1 cellular context compared by ENCODE assay signal in the genomic region with DNA sequence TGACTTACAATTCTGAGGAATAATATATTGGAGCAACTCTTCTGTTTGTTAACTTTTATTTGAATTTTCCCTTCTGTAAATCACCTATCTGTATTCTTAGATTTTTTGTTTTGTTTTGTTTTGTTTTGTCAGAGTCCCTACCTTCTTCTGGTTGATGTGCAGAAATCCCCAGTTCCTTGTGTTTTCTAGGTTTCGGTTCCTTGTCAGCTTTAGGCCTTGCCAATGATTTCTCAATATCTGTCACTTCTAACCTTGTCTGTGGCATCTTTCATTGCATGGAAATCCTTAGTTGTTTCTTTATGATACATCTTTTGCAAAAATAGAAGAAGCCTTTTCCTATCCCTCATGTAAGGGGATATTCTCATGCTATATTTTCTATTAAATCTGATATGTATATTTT.
A peak's percentile ranks its signal among the peaks of the same experiment; 100 is the strongest.
TF ChIP-seq lines count a peak whose summit lies in the region.

No MANE protein-coding gene starts in this region.

TF ChIP-seq in GM12878, 131 proteins besides CTCF, POLR2A, EP300 and RAD21 (continued from another document and continues in another):
- TF ChIP-seq, protein P1, sequence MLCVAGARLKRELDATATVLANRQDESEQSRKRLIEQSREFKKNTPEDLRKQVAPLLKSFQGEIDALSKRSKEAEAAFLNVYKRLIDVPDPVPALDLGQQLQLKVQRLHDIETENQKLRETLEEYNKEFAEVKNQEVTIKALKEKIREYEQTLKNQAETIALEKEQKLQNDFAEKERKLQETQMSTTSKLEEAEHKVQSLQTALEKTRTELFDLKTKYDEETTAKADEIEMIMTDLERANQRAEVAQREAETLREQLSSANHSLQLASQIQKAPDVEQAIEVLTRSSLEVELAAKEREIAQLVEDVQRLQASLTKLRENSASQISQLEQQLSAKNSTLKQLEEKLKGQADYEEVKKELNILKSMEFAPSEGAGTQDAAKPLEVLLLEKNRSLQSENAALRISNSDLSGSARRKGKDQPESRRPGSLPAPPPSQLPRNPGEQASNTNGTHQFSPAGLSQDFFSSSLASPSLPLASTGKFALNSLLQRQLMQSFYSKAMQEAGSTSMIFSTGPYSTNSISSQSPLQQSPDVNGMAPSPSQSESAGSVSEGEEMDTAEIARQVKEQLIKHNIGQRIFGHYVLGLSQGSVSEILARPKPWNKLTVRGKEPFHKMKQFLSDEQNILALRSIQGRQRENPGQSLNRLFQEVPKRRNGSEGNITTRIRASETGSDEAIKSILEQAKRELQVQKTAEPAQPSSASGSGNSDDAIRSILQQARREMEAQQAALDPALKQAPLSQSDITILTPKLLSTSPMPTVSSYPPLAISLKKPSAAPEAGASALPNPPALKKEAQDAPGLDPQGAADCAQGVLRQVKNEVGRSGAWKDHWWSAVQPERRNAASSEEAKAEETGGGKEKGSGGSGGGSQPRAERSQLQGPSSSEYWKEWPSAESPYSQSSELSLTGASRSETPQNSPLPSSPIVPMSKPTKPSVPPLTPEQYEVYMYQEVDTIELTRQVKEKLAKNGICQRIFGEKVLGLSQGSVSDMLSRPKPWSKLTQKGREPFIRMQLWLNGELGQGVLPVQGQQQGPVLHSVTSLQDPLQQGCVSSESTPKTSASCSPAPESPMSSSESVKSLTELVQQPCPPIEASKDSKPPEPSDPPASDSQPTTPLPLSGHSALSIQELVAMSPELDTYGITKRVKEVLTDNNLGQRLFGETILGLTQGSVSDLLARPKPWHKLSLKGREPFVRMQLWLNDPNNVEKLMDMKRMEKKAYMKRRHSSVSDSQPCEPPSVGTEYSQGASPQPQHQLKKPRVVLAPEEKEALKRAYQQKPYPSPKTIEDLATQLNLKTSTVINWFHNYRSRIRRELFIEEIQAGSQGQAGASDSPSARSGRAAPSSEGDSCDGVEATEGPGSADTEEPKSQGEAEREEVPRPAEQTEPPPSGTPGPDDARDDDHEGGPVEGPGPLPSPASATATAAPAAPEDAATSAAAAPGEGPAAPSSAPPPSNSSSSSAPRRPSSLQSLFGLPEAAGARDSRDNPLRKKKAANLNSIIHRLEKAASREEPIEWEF (IDR thresholded peaks at IDR 0.05; ENCODE audit: insufficient replicate concordance, low read depth, low read length): no peak
- TF ChIP-seq, protein P2, sequence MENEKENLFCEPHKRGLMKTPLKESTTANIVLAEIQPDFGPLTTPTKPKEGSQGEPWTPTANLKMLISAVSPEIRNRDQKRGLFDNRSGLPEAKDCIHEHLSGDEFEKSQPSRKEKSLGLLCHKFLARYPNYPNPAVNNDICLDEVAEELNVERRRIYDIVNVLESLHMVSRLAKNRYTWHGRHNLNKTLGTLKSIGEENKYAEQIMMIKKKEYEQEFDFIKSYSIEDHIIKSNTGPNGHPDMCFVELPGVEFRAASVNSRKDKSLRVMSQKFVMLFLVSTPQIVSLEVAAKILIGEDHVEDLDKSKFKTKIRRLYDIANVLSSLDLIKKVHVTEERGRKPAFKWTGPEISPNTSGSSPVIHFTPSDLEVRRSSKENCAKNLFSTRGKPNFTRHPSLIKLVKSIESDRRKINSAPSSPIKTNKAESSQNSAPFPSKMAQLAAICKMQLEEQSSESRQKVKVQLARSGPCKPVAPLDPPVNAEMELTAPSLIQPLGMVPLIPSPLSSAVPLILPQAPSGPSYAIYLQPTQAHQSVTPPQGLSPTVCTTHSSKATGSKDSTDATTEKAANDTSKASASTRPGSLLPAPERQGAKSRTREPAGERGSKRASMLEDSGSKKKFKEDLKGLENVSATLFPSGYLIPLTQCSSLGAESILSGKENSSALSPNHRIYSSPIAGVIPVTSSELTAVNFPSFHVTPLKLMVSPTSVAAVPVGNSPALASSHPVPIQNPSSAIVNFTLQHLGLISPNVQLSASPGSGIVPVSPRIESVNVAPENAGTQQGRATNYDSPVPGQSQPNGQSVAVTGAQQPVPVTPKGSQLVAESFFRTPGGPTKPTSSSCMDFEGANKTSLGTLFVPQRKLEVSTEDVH (IDR thresholded peaks at IDR 0.05; ENCODE audit: low read depth, partially characterized antibody): no peak
- TF ChIP-seq, protein P3, sequence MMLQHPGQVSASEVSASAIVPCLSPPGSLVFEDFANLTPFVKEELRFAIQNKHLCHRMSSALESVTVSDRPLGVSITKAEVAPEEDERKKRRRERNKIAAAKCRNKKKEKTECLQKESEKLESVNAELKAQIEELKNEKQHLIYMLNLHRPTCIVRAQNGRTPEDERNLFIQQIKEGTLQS (IDR thresholded peaks at IDR 0.05; ENCODE audit: borderline replicate concordance, extremely low read depth, low read depth, low read length): no peak
- TF ChIP-seq YBX1 (IDR thresholded peaks at IDR 0.05) (no peak), CHD1 (IDR thresholded peaks at IDR 0.05; ENCODE audit: low read depth, low read length) (no peak), STAT1 (conservative IDR thresholded peaks at IDR 0.05) (no peak), ESRRA (IDR thresholded peaks at IDR 0.05; ENCODE audit: low read length) (no peak), NRF1 (conservative IDR thresholded peaks at IDR 0.05; ENCODE audit: low read depth, low read length) (no peak), BMI1 (IDR thresholded peaks at IDR 0.05; ENCODE audit: borderline replicate concordance) (0 out of 2 replicates have a peak, but pooled peaks have one; percentile 34), EED (IDR thresholded peaks at IDR 0.05; ENCODE audit: low read depth) (0 out of 2 replicates have a peak, but pooled peaks have one; percentile 35), MEF2A (IDR thresholded peaks at IDR 0.05; ENCODE audit: insufficient read depth, low read depth, low read length) (peak; percentile 43; the same call in 1 of the 2 replicates), RCOR1 (conservative IDR thresholded peaks at IDR 0.05; ENCODE audit: low read depth, low read length) (no peak), JUNB (IDR thresholded peaks at IDR 0.05) (peak; percentile 58), POLR2AphosphoS2 (IDR thresholded peaks at IDR 0.05; ENCODE audit: low read depth, low read length) (no peak), TCF12 (IDR thresholded peaks at IDR 0.05; ENCODE audit: low read depth, low read length) (no peak), ZNF217 (IDR thresholded peaks at IDR 0.05) (no peak), ASH2L (IDR thresholded peaks at IDR 0.05; ENCODE audit: borderline replicate concordance, low read depth) (no peak), PAX8 (IDR thresholded peaks at IDR 0.05) (no peak), TBL1XR1 (IDR thresholded peaks at IDR 0.05; ENCODE audit: low read depth, low read length) (no peak), NFIC (IDR thresholded peaks at IDR 0.05; ENCODE audit: low read depth, low read length) (peak; percentile 53; the same call in 1 of the 2 replicates), CHD4 (IDR thresholded peaks at IDR 0.05) (no peak), CBX3 (IDR thresholded peaks at IDR 0.05; ENCODE audit: borderline replicate concordance, low read depth) (no peak), SP1 (IDR thresholded peaks at IDR 0.05; ENCODE audit: low read depth, low read length) (no peak)
- TF ChIP-seq, protein P4, sequence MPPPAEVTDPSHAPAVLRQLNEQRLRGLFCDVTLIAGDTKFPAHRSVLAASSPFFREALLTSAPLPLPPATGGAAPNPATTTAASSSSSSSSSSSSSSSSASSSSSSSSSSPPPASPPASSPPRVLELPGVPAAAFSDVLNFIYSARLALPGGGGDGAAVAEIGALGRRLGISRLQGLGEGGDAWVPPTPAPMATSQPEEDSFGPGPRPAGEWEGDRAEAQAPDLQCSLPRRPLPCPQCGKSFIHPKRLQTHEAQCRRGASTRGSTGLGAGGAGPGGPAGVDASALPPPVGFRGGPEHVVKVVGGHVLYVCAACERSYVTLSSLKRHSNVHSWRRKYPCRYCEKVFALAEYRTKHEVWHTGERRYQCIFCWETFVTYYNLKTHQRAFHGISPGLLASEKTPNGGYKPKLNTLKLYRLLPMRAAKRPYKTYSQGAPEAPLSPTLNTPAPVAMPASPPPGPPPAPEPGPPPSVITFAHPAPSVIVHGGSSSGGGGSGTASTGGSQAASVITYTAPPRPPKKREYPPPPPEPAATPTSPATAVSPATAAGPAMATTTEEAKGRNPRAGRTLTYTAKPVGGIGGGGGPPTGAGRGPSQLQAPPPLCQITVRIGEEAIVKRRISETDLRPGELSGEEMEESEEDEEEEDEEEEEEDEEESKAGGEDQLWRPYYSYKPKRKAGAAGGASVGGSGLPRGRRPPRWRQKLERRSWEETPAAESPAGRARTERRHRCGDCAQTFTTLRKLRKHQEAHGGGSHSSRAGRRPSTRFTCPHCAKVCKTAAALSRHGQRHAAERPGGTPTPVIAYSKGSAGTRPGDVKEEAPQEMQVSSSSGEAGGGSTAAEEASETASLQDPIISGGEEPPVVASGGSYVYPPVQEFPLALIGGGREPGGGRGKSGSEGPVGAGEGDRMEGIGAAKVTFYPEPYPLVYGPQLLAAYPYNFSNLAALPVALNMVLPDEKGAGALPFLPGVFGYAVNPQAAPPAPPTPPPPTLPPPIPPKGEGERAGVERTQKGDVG (CRISPR knock-in tag; IDR thresholded peaks at IDR 0.05): no peak
- TF ChIP-seq, protein P5, sequence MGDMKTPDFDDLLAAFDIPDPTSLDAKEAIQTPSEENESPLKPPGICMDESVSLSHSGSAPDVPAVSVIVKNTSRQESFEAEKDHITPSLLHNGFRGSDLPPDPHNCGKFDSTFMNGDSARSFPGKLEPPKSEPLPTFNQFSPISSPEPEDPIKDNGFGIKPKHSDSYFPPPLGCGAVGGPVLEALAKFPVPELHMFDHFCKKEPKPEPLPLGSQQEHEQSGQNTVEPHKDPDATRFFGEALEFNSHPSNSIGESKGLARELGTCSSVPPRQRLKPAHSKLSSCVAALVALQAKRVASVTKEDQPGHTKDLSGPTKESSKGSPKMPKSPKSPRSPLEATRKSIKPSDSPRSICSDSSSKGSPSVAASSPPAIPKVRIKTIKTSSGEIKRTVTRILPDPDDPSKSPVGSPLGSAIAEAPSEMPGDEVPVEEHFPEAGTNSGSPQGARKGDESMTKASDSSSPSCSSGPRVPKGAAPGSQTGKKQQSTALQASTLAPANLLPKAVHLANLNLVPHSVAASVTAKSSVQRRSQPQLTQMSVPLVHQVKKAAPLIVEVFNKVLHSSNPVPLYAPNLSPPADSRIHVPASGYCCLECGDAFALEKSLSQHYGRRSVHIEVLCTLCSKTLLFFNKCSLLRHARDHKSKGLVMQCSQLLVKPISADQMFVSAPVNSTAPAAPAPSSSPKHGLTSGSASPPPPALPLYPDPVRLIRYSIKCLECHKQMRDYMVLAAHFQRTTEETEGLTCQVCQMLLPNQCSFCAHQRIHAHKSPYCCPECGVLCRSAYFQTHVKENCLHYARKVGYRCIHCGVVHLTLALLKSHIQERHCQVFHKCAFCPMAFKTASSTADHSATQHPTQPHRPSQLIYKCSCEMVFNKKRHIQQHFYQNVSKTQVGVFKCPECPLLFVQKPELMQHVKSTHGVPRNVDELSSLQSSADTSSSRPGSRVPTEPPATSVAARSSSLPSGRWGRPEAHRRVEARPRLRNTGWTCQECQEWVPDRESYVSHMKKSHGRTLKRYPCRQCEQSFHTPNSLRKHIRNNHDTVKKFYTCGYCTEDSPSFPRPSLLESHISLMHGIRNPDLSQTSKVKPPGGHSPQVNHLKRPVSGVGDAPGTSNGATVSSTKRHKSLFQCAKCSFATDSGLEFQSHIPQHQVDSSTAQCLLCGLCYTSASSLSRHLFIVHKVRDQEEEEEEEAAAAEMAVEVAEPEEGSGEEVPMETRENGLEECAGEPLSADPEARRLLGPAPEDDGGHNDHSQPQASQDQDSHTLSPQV (IDR thresholded peaks at IDR 0.05): no peak
- TF ChIP-seq, protein P6, sequence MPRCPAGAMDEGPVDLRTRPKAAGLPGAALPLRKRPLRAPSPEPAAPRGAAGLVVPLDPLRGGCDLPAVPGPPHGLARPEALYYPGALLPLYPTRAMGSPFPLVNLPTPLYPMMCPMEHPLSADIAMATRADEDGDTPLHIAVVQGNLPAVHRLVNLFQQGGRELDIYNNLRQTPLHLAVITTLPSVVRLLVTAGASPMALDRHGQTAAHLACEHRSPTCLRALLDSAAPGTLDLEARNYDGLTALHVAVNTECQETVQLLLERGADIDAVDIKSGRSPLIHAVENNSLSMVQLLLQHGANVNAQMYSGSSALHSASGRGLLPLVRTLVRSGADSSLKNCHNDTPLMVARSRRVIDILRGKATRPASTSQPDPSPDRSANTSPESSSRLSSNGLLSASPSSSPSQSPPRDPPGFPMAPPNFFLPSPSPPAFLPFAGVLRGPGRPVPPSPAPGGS (IDR thresholded peaks at IDR 0.05; ENCODE audit: borderline replicate concordance, insufficient read depth, low read depth, low read length, poor library complexity, severe bottlenecking): no peak
- TF ChIP-seq, protein P7, sequence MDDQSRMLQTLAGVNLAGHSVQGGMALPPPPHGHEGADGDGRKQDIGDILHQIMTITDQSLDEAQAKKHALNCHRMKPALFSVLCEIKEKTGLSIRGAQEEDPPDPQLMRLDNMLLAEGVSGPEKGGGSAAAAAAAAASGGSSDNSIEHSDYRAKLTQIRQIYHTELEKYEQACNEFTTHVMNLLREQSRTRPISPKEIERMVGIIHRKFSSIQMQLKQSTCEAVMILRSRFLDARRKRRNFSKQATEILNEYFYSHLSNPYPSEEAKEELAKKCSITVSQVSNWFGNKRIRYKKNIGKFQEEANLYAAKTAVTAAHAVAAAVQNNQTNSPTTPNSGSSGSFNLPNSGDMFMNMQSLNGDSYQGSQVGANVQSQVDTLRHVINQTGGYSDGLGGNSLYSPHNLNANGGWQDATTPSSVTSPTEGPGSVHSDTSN (IDR thresholded peaks at IDR 0.05; ENCODE audit: insufficient replicate concordance, low read depth, low read length): no peak
- TF ChIP-seq, protein P8, sequence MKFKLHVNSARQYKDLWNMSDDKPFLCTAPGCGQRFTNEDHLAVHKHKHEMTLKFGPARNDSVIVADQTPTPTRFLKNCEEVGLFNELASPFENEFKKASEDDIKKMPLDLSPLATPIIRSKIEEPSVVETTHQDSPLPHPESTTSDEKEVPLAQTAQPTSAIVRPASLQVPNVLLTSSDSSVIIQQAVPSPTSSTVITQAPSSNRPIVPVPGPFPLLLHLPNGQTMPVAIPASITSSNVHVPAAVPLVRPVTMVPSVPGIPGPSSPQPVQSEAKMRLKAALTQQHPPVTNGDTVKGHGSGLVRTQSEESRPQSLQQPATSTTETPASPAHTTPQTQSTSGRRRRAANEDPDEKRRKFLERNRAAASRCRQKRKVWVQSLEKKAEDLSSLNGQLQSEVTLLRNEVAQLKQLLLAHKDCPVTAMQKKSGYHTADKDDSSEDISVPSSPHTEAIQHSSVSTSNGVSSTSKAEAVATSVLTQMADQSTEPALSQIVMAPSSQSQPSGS (IDR thresholded peaks at IDR 0.05; ENCODE audit: low read length): peak; percentile 82
- TF ChIP-seq, protein P9, sequence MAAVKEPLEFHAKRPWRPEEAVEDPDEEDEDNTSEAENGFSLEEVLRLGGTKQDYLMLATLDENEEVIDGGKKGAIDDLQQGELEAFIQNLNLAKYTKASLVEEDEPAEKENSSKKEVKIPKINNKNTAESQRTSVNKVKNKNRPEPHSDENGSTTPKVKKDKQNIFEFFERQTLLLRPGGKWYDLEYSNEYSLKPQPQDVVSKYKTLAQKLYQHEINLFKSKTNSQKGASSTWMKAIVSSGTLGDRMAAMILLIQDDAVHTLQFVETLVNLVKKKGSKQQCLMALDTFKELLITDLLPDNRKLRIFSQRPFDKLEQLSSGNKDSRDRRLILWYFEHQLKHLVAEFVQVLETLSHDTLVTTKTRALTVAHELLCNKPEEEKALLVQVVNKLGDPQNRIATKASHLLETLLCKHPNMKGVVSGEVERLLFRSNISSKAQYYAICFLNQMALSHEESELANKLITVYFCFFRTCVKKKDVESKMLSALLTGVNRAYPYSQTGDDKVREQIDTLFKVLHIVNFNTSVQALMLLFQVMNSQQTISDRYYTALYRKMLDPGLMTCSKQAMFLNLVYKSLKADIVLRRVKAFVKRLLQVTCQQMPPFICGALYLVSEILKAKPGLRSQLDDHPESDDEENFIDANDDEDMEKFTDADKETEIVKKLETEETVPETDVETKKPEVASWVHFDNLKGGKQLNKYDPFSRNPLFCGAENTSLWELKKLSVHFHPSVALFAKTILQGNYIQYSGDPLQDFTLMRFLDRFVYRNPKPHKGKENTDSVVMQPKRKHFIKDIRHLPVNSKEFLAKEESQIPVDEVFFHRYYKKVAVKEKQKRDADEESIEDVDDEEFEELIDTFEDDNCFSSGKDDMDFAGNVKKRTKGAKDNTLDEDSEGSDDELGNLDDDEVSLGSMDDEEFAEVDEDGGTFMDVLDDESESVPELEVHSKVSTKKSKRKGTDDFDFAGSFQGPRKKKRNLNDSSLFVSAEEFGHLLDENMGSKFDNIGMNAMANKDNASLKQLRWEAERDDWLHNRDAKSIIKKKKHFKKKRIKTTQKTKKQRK (IDR thresholded peaks at IDR 0.05; ENCODE audit: low read depth, low read length): no peak
